35 cellular contexts compared by ENCODE assay signal in the genomic region with DNA sequence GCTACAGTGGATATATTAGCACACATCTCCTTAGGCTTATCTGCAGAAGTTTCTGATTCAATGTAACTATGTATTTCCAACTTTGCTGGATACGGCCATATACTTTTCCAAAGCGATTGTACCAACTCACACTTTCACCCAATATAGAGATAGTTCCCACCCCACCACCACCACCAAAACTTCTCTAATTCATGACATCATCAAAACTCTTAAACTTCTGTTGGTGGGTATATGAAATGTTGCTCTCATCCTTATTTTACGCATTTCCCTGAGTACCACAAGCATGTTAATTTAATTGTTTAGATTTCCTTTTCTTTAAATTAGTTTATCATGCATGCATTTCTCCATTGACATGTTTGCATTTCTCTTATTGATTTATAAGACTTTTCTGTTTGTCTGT.
A peak's percentile ranks its signal among the peaks of the same experiment; 100 is the strongest.
DNase-seq lines count a peak whose midpoint lies in the region; ATAC-seq, FAIRE-seq and TF ChIP-seq lines count a peak whose summit lies in the region.
"Had no signal": no experiment of that assay in that cellular context is flagged by ENCODE, and none has a peak within 500 bp of the region (broad histone marks: within the 10 kb centered on the region; RNA-seq: fewer than 3 reads in every experiment).

No MANE protein-coding gene starts in this region.

- no peak for TF ChIP-seq EP300 in HepG2 (IDR thresholded peaks at IDR 0.05; ENCODE audit: low read depth in 2 of 2, low read length in 2 of 2)
- no peak for TF ChIP-seq EP300 in HepG2 (CRISPR knock-in tag; IDR thresholded peaks at IDR 0.05; ENCODE audit: borderline replicate concordance)

- H2AFZ ChIP-seq in HepG2 (ENCODE audit: low read length) (no peak overlapping the region), OCI-LY3 (ENCODE audit: low read depth, low read length) (no peak overlapping the region)

- WGBS in HepG2 (ENCODE audit: low lambda C conversion rate), result 60% methylated on average over 3 of the region's 3 CpGs
- 92% methylated on average over 3 of the region's 3 CpGs for WGBS in right lobe of liver (ENCODE audit: insufficient coverage, low coverage, low lambda C conversion rate, missing lambda C conversion rate)

- no peak for TF ChIP-seq CTCF in HepG2 (CRISPR knock-in tag; IDR thresholded peaks at IDR 0.05)
- no peak for TF ChIP-seq CTCF in right lobe of liver (IDR thresholded peaks at IDR 0.05)
- TF ChIP-seq CTCF in A673 (conservative IDR thresholded peaks at IDR 0.05; ENCODE audit: low read depth, low read length), result no peak
- TF ChIP-seq CTCF in HEK293 (tag by site-specific recombination; IDR thresholded peaks at IDR 0.05), result no peak
- TF ChIP-seq CTCF in OCI-LY3 (IDR thresholded peaks at IDR 0.05; ENCODE audit: low read depth, low read length), result no peak

- no peak for TF ChIP-seq POLR2A in HepG2 (IDR thresholded peaks at IDR 0.05; ENCODE audit: insufficient read depth in 1 of 2, low read depth in 2 of 2, low read length in 2 of 2)
- TF ChIP-seq POLR2A in right lobe of liver (IDR thresholded peaks at IDR 0.05), result no peak

- no peak overlapping the region for H3K4me3 ChIP-seq in HepG2 (replicated peaks in 1 of 3; ENCODE audit: insufficient read depth in 1 of 3, low read depth in 2 of 3, low read length in 3 of 3)
- no peak overlapping the region for H3K4me3 ChIP-seq in right lobe of liver
- H3K4me3 ChIP-seq in A673 (ENCODE audit: low read depth, low read length, poor library complexity, severe bottlenecking), result no peak overlapping the region
- no peak overlapping the region for H3K4me3 ChIP-seq in HEK293 (ENCODE audit: low read depth, low read length)
- H3K4me3 ChIP-seq in OCI-LY3 (ENCODE audit: low read length), result no peak overlapping the region
- H3K4me3 ChIP-seq: A549; BLaER1; BLaER1 treated with 17β-estradiol and CSF1 and Interleukin-3, amounts not matched to agents 10 nM and 100 nM had no signal

- intact Hi-C loops in HepG2 (cut with micrococcal nuclease; ENCODE audit: unreplicated experiment), result no loop called here
- intact Hi-C loops in right lobe of liver (cut with DNase I), result no loop called here
- intact Hi-C loops in A673 (cut with micrococcal nuclease; ENCODE audit: unreplicated experiment), result no loop called here

- H3K4me2 ChIP-seq in HepG2 (ENCODE audit: low read depth, low read length) (no peak overlapping the region), OCI-LY3 (ENCODE audit: low read length) (peak overlapping the region; percentile 7; the same call in 1 of the 2 replicates)
- H3K4me2 ChIP-seq: A549; BLaER1; BLaER1 treated with 17β-estradiol and CSF1 and Interleukin-3, amounts not matched to agents 10 nM and 100 nM had no signal

- H4K20me1 ChIP-seq in HepG2 (ENCODE audit: insufficient read depth, low read length), result no peaks in the 10 kb centered on the region
- no peaks in the 10 kb centered on the region for H4K20me1 ChIP-seq in OCI-LY3 (ENCODE audit: insufficient read depth, low read length)
- H4K20me1 ChIP-seq: BLaER1; BLaER1 treated with 17β-estradiol and CSF1 and Interleukin-3, amounts not matched to agents 10 nM and 100 nM had no signal

- H3K36me3 ChIP-seq in HepG2 (replicated peaks in 1 of 2; ENCODE audit: control insufficient read depth in 1 of 2, insufficient read depth in 2 of 2, low read length in 2 of 2) (no peaks in the 10 kb centered on the region), right lobe of liver (no peaks in the 10 kb centered on the region), A673 (ENCODE audit: insufficient read depth, low read length, poor library complexity, severe bottlenecking) (no peaks in the 10 kb centered on the region), HEK293 (ENCODE audit: control insufficient read depth in 2 of 2, insufficient read depth in 1 of 2, low read length in 2 of 2) (no peaks in the 10 kb centered on the region), OCI-LY3 (replicated peaks; ENCODE audit: low read depth, low read length) (peaks cover 2% of the 10 kb centered on the region)
- H3K36me3 ChIP-seq: BE2C; BLaER1; BLaER1 treated with 17β-estradiol and CSF1 and Interleukin-3, amounts not matched to agents 10 nM and 100 nM had no signal

- BruUV-seq in HepG2 (replicated peaks; lab: Mats Ljungman, UMichigan) (no TSS peak), A673 (replicated peaks; lab: Mats Ljungman, UMichigan) (TSS peak; percentile 13)

- no peaks in the 10 kb centered on the region for H3K27me3 ChIP-seq in HepG2 (ENCODE audit: control insufficient read depth in 1 of 2, insufficient read depth in 2 of 2, low read length in 2 of 2)
- H3K27me3 ChIP-seq in right lobe of liver, result no peaks in the 10 kb centered on the region
- no peaks in the 10 kb centered on the region for H3K27me3 ChIP-seq in A673 (replicated peaks; ENCODE audit: insufficient read depth, low read depth, low read length, poor library complexity)
- H3K27me3 ChIP-seq in OCI-LY3 (ENCODE audit: low read depth, low read length), result no peaks in the 10 kb centered on the region
- H3K27me3 ChIP-seq: BE2C; BLaER1; BLaER1 treated with 17β-estradiol and CSF1 and Interleukin-3, amounts not matched to agents 10 nM and 100 nM had no signal

- H3K4me1 ChIP-seq in HepG2 (ENCODE audit: insufficient read depth, low read length) (no peaks in the 10 kb centered on the region), right lobe of liver (no peaks in the 10 kb centered on the region), A673 (ENCODE audit: insufficient read depth, low read length, poor library complexity, severe bottlenecking) (no peaks in the 10 kb centered on the region), HEK293 (ENCODE audit: control insufficient read depth, insufficient read depth, low read length) (no peaks in the 10 kb centered on the region), OCI-LY3 (ENCODE audit: low read length) (peaks cover 8% of the 10 kb centered on the region; the same call in 1 of the 2 replicates)
- H3K4me1 ChIP-seq: A549; BE2C; BLaER1; BLaER1 treated with 17β-estradiol and CSF1 and Interleukin-3, amounts not matched to agents 10 nM and 100 nM; Caco-2 had no signal

- no peak overlapping the region for H3K27ac ChIP-seq in HepG2 (ENCODE audit: extremely low read length, insufficient read depth, low read length)
- no peak overlapping the region for H3K27ac ChIP-seq in right lobe of liver
- no peak overlapping the region for H3K27ac ChIP-seq in A673 (ENCODE audit: low read depth, low read length, poor library complexity, severe bottlenecking)
- no peak overlapping the region for H3K27ac ChIP-seq in HEK293 (ENCODE audit: extremely low read depth, low read depth, low read length)
- no peak overlapping the region for H3K27ac ChIP-seq in OCI-LY3 (ENCODE audit: low read length)
- H3K27ac ChIP-seq: 22Rv1; A549; BLaER1; BLaER1 treated with 17β-estradiol and CSF1 and Interleukin-3, amounts not matched to agents 10 nM and 100 nM; C4-2B had no signal

- POLR2A ChIA-PET in HepG2 (lab: Yijun Ruan, JAX) (no interaction called here), A673 (lab: Charles Lee; ENCODE audit: low non-redundant PET) (no interaction called here), HEK293 (lab: Yijun Ruan, JAX) (no interaction called here)

- H3K79me2 ChIP-seq in HepG2 (ENCODE audit: insufficient read depth, low read length) (no peaks in the 10 kb centered on the region), OCI-LY3 (ENCODE audit: low read length) (no peaks in the 10 kb centered on the region)

- in situ Hi-C loops in HepG2 (cut with HindIII; ENCODE audit: extremely low pct_ligation_motif_present, low pct_unique_long_range_greater_than_20kb), result no loop called here

- DNase-seq in HepG2 (ENCODE audit: low spot score) (no peak), right lobe of liver (no peak), A673 (ENCODE audit: low spot score) (no peak), NCI-H1105 (lab: John Stamatoyannopoulos, UW) (no peak)
- DNase-seq: 8988T; ACHN; AML-193; BE2C; C1 segment of cervical spinal cord; Caco-2; Calu3; CD4-positive, alpha-beta memory T cell; CD4-positive, alpha-beta T cell; CD4-positive, CD25-positive, alpha-beta regulatory T cell; CD8-positive, alpha-beta memory T cell; CD8-positive, alpha-beta T cell; COR-L47; DMS 273 treated with DMSO at 0.1 percent for 48 hours; DMS153; DMS53; DMS79; DMS79 treated with DMSO at 0.1 percent for 48 hours; DND-41; EL had no signal

- CTCF ChIA-PET in HepG2 (lab: Yijun Ruan, JAX; ENCODE audit: low intra/inter-chr PET ratio, low total read pairs) (no interaction called here), A673 (lab: Charles Lee) (no interaction called here), HEK293 (lab: Yijun Ruan, JAX) (no interaction called here)

- ATAC-seq in HepG2, result no peak
- ATAC-seq in right lobe of liver, result no peak
- ATAC-seq in GM21367 (IDR thresholded peaks at IDR 0.05; ENCODE audit: unreplicated experiment), result no peak
- no peak for ATAC-seq in HG02623 (IDR thresholded peaks at IDR 0.05; ENCODE audit: unreplicated experiment)
- ATAC-seq: A549; CD8-positive, alpha-beta T cell had no signal

- H3K9ac ChIP-seq in HepG2 (ENCODE audit: insufficient read depth, low read depth, low read length) (no peak overlapping the region), OCI-LY3 (ENCODE audit: low read length) (no peak overlapping the region)
- H3K9ac ChIP-seq: BLaER1; BLaER1 treated with 17β-estradiol and CSF1 and Interleukin-3, amounts not matched to agents 10 nM and 100 nM had no signal

- H3K9me3 ChIP-seq in HepG2 (ENCODE audit: low read length) (peaks cover 97% of the 10 kb centered on the region), right lobe of liver (no peaks in the 10 kb centered on the region), A673 (ENCODE audit: low read depth, low read length, poor library complexity, severe bottlenecking) (no peaks in the 10 kb centered on the region), HEK293 (ENCODE audit: control insufficient read depth, insufficient read depth, low read depth, low read length) (no peaks in the 10 kb centered on the region), OCI-LY3 (ENCODE audit: insufficient read depth, low read length) (0 out of 2 replicates have a peak, but pooled peaks cover 5% of the 10 kb centered on the region)
- H3K9me3 ChIP-seq: A549; BE2C; BLaER1; BLaER1 treated with 17β-estradiol and CSF1 and Interleukin-3, amounts not matched to agents 10 nM and 100 nM; Caco-2 had no signal

- no peak for FAIRE-seq in HepG2 (lab: Jason Lieb, UNC)
- FAIRE-seq: A204.1, A549, D721Med had no signal

- no peak for TF ChIP-seq RAD21 in HepG2 (CRISPR knock-in tag; IDR thresholded peaks at IDR 0.05)

TF ChIP-seq in HepG2, 621 proteins besides CTCF, POLR2A, EP300 and RAD21:
- peak; percentile 73 for TF ChIP-seq CREB1 (IDR thresholded peaks at IDR 0.05)
- no peak for TF ChIP-seq CREB1 (CRISPR knock-in tag; IDR thresholded peaks at IDR 0.05)
- TF ChIP-seq MBNL3 (CRISPR knock-in tag; conservative IDR thresholded peaks at IDR 0.05), result no peak
- TF ChIP-seq ATF7 (IDR thresholded peaks at IDR 0.05), result peak; percentile 97
- TF ChIP-seq ATF7 (CRISPR knock-in tag; IDR thresholded peaks at IDR 0.05), result no peak
- TF ChIP-seq HDAC1 (CRISPR knock-in tag; IDR thresholded peaks at IDR 0.05), result no peak
TF ChIP-seq in HepG2: peak in this region for 2.

TF ChIP-seq in HEK293, 187 proteins besides CTCF, POLR2A, EP300 and RAD21 (continues in another document):
- no peak for TF ChIP-seq ZNF621 (tag by site-specific recombination; IDR thresholded peaks at IDR 0.05)
